In genomic region chr10:16904619-16905018, GRCh38 we compare ENCODE assay signal across 15 cellular contexts.
DNase-seq lines count a peak whose midpoint lies in the region; FAIRE-seq and TF ChIP-seq lines count a peak whose summit lies in the region.
"Had no signal": no experiment of that assay in that cellular context is flagged by ENCODE, and none has a peak within 500 bp of the region (broad histone marks: within the 10 kb centered on the region; RNA-seq: fewer than 3 reads in every experiment).

No MANE protein-coding gene starts in this region.

- peaks cover 9% of the 10 kb centered on the region for H3K4me1 Mint-ChIP-seq in activated CD4-positive, alpha-beta T cell treated with anti-CD3 and anti-CD28 coated beads, Interleukin-2, amount 10 ng/mL, durations not matched to agents 24 days and 14 days

- no peak overlapping the region for H3K9ac ChIP-seq in SK-N-MC (ENCODE audit: insufficient read length)

- H3K9me3 Mint-ChIP-seq in activated CD4-positive, alpha-beta T cell treated with anti-CD3 and anti-CD28 coated beads, Interleukin-2, amount 10 ng/mL, durations not matched to agents 24 days and 14 days = no peaks in the 10 kb centered on the region
- H3K9me3 Mint-ChIP-seq: activated CD4-positive, alpha-beta memory T cell treated with anti-CD3 and anti-CD28 coated beads for 36 hours; activated naive CD4-positive, alpha-beta T cell treated with anti-CD3 and anti-CD28 coated beads, Interleukin-2, amount 50 U/mL, for 72 hours had no signal

- H3K27ac ChIP-seq in SK-N-MC = peak overlapping the region; percentile 88

- H3K4me3 ChIP-seq in SK-N-MC (peak overlapping the region; percentile 63), fibroblast of villous mesenchyme (ENCODE audit: low read depth, low read length) (no peak overlapping the region)
- H3K4me3 ChIP-seq: mucosa of descending colon, skin epidermis had no signal

- no peaks in the 10 kb centered on the region for H3K36me3 Mint-ChIP-seq in activated CD4-positive, alpha-beta T cell treated with anti-CD3 and anti-CD28 coated beads, Interleukin-2, amount 10 ng/mL, durations not matched to agents 24 days and 14 days (ENCODE audit: low read depth)
- H3K36me3 Mint-ChIP-seq: activated naive CD4-positive, alpha-beta T cell treated with anti-CD3 and anti-CD28 coated beads, Interleukin-2, amount 50 U/mL, for 72 hours had no signal

- no peak overlapping the region for H3K4me3 Mint-ChIP-seq in activated CD4-positive, alpha-beta T cell treated with anti-CD3 and anti-CD28 coated beads, Interleukin-2, amount 10 ng/mL, durations not matched to agents 24 days and 14 days
- H3K4me3 Mint-ChIP-seq: activated CD4-positive, alpha-beta memory T cell treated with anti-CD3 and anti-CD28 coated beads for 36 hours had no signal

- DNase-seq in activated CD4-positive, alpha-beta T cell treated with anti-CD3 and anti-CD28 coated beads, Interleukin-2, amount 10 ng/mL, durations not matched to agents 24 days and 14 days = peak; percentile 49
- no peak for DNase-seq in activated CD4-positive, alpha-beta T cell treated with anti-CD3 and anti-CD28 coated beads for 4 hours
- peak; percentile 58 for DNase-seq in SK-N-MC (ENCODE audit: low read depth, low spot score)
- peak; percentile 92 for DNase-seq in fibroblast of villous mesenchyme (ENCODE audit: low read depth)
- DNase-seq in urothelium cell line (ENCODE audit: low spot score) = peak; percentile 37
- no peak for DNase-seq in activated effector memory CD4-positive, alpha-beta T cell treated with Interleukin-2 at 50 U/mL for 16 hours
- DNase-seq in NCI-H2107 treated with DMSO at 0.1 percent for 48 hours (lab: John Stamatoyannopoulos, UW; ENCODE audit: unreplicated experiment) = no peak
- no peak for DNase-seq in NCI-H1105 (lab: John Stamatoyannopoulos, UW)
- DNase-seq: activated CD4-positive, alpha-beta memory T cell treated with anti-CD3 and anti-CD28 coated beads for 36 hours; effector CD4-positive, alpha-beta T cell; hypothalamus; mucosa of descending colon; NCI-H2171 had no signal

- no peaks in the 10 kb centered on the region for H3K9me3 ChIP-seq in SK-N-MC (ENCODE audit: low read depth, low read length)
- H3K9me3 ChIP-seq: mucosa of descending colon had no signal

- H3K27ac Mint-ChIP-seq in activated CD4-positive, alpha-beta T cell treated with anti-CD3 and anti-CD28 coated beads, Interleukin-2, amount 10 ng/mL, durations not matched to agents 24 days and 14 days = no peak overlapping the region
- H3K27ac Mint-ChIP-seq: activated CD4-positive, alpha-beta memory T cell treated with anti-CD3 and anti-CD28 coated beads for 36 hours; activated naive CD4-positive, alpha-beta T cell treated with anti-CD3 and anti-CD28 coated beads, Interleukin-2, amount 50 U/mL, for 72 hours had no signal

- no peak for TF ChIP-seq CTCF in fibroblast of villous mesenchyme (IDR thresholded peaks at IDR 0.05; ENCODE audit: insufficient read depth, low read depth, low read length)

- no peaks in the 10 kb centered on the region for H3K36me3 ChIP-seq in SK-N-MC (ENCODE audit: insufficient read depth, low read length)

- FAIRE-seq in urothelium cell line (lab: Jason Lieb, UNC) = no peak

- peaks cover 2% of the 10 kb centered on the region for H3K27me3 Mint-ChIP-seq in activated CD4-positive, alpha-beta T cell treated with anti-CD3 and anti-CD28 coated beads, Interleukin-2, amount 10 ng/mL, durations not matched to agents 24 days and 14 days
- H3K27me3 Mint-ChIP-seq: activated CD4-positive, alpha-beta memory T cell treated with anti-CD3 and anti-CD28 coated beads for 36 hours had no signal

- intact Hi-C loops in activated CD4-positive, alpha-beta T cell treated with anti-CD3 and anti-CD28 coated beads, Interleukin-2, amount 10 ng/mL, durations not matched to agents 24 days and 14 days (cut with micrococcal nuclease) = no loop called here

Comparison
In these comparisons a context has a peak if more than half of its experiments do, and no peak if none do; other contexts are left out.
1. DNase-seq: peak in activated CD4-positive, alpha-beta T cell treated with anti-CD3 and anti-CD28 coated beads, Interleukin-2, amount 10 ng/mL, durations not matched to agents 24 days and 14 days (single experiment), SK-N-MC (single experiment), fibroblast of villous mesenchyme (single experiment) and urothelium cell line (single experiment); none in activated CD4-positive, alpha-beta T cell treated with anti-CD3 and anti-CD28 coated beads for 4 hours (0 of 2), activated effector memory CD4-positive, alpha-beta T cell treated with Interleukin-2 at 50 U/mL for 16 hours (single experiment), NCI-H2107 treated with DMSO at 0.1 percent for 48 hours (single experiment) and NCI-H1105 (single experiment).